8 cellular contexts compared by ENCODE assay signal in genomic region chr9:4235951-4236804, GRCh38.
DNase-seq lines count a peak whose midpoint lies in the region; ATAC-seq and TF ChIP-seq lines count a peak whose summit lies in the region.

No MANE protein-coding gene starts in this region.

- H3K4me1 ChIP-seq in GM23248 (ENCODE audit: insufficient read depth), result peaks cover 29% of the 10 kb centered on the region
- peaks cover 0 to 8% of the 10 kb centered on the region in 2 experiments; a peak in 2 of 4 replicates for H3K4me1 ChIP-seq in SK-N-SH (ENCODE audit: control insufficient read depth in 1 of 2, insufficient read depth in 2 of 2, low read depth in 1 of 2, low read length in 1 of 2)
- peaks cover 7% of the 10 kb centered on the region for H3K4me1 ChIP-seq in foreskin keratinocyte

- ATAC-seq in foreskin keratinocyte (peak; percentile 81), sciatic nerve (peak; percentile 68)
- ATAC-seq in natural killer cell treated with Interleukin-12 subunit alpha and Interleukin-12 subunit beta and Interleukin-15 and Interleukin-18, amount 100 ng/mL, for 72 hours, result no peak
- ATAC-seq in activated CD8-positive, alpha-beta memory T cell treated with anti-CD3 and anti-CD28 coated beads, Interleukin-2, amount 10 ng/mL, durations not matched to agents 7 days and 5 days, result no peak

- H3K27me3 ChIP-seq in GM23248 (replicated peaks; ENCODE audit: insufficient read depth) (no peaks in the 10 kb centered on the region), SK-N-SH (ENCODE audit: insufficient read depth) (no peaks in the 10 kb centered on the region), foreskin keratinocyte (no peaks in the 10 kb centered on the region)

- H3K9me2 ChIP-seq in GM23248 (ENCODE audit: insufficient read depth) (no peaks in the 10 kb centered on the region), SK-N-SH (no peaks in the 10 kb centered on the region)

- H3K36me3 Mint-ChIP-seq in natural killer cell treated with Interleukin-12 subunit alpha and Interleukin-12 subunit beta and Interleukin-15 and Interleukin-18, amount 100 ng/mL, for 72 hours, result no peaks in the 10 kb centered on the region
- H3K36me3 Mint-ChIP-seq in activated CD4-positive, alpha-beta memory T cell treated with anti-CD3 and anti-CD28 coated beads, Interleukin-2, amount 10 ng/mL, durations not matched to agents 7 days and 5 days (ENCODE audit: low read depth), result no peaks in the 10 kb centered on the region
- H3K36me3 Mint-ChIP-seq in activated CD8-positive, alpha-beta memory T cell treated with anti-CD3 and anti-CD28 coated beads, Interleukin-2, amount 10 ng/mL, durations not matched to agents 7 days and 5 days, result no peaks in the 10 kb centered on the region

- H3K9me3 ChIP-seq in GM23248 (ENCODE audit: low read depth) (no peaks in the 10 kb centered on the region), SK-N-SH (0 out of 2 replicates have a peak, but pooled peaks cover 3% of the 10 kb centered on the region)

- H2AFZ ChIP-seq in GM23248, result no peak overlapping the region
- no peak overlapping the region; the same call in 1 of the 2 replicates for H2AFZ ChIP-seq in SK-N-SH (ENCODE audit: low read depth)

- no peak overlapping the region for H3K27ac Mint-ChIP-seq in natural killer cell treated with Interleukin-12 subunit alpha and Interleukin-12 subunit beta and Interleukin-15 and Interleukin-18, amount 100 ng/mL, for 72 hours
- no peak overlapping the region for H3K27ac Mint-ChIP-seq in activated CD4-positive, alpha-beta memory T cell treated with anti-CD3 and anti-CD28 coated beads, Interleukin-2, amount 10 ng/mL, durations not matched to agents 7 days and 5 days
- no peak overlapping the region for H3K27ac Mint-ChIP-seq in activated CD8-positive, alpha-beta memory T cell treated with anti-CD3 and anti-CD28 coated beads, Interleukin-2, amount 10 ng/mL, durations not matched to agents 7 days and 5 days

- H3F3A ChIP-seq in GM23248 (ENCODE audit: insufficient read depth), result peaks cover 39% of the 10 kb centered on the region
- peaks cover 33% of the 10 kb centered on the region for H3F3A ChIP-seq in SK-N-SH (replicated peaks; ENCODE audit: insufficient read depth)

- H3K36me3 ChIP-seq in GM23248 (ENCODE audit: low read depth) (no peaks in the 10 kb centered on the region), SK-N-SH (replicated peaks in 1 of 2; ENCODE audit: control insufficient read depth in 1 of 2, insufficient read depth in 2 of 2, low read length in 1 of 2) (peaks cover 0 to 11% of the 10 kb centered on the region in 2 experiments)

- TF ChIP-seq CTCF in SK-N-SH (IDR thresholded peaks at IDR 0.05) (no peak), foreskin keratinocyte (conservative IDR thresholded peaks at IDR 0.05) (no peak)

- H4K20me1 ChIP-seq in GM23248 (ENCODE audit: insufficient read depth) (no peaks in the 10 kb centered on the region), SK-N-SH (ENCODE audit: insufficient read depth) (no peaks in the 10 kb centered on the region)

- intact Hi-C loops in sciatic nerve (cut with DNase I), result no loop called here

- H3K27ac ChIP-seq in GM23248, result peak overlapping the region; percentile 51
- H3K27ac ChIP-seq in SK-N-SH (ENCODE audit: low read depth in 2 of 2, low read length in 1 of 2), result peak overlapping the region; percentile 55 to 89; a peak in 3 of 4 replicates
- H3K27ac ChIP-seq in foreskin keratinocyte, result peak overlapping the region; percentile 34

- H3K4me3 Mint-ChIP-seq in natural killer cell treated with Interleukin-12 subunit alpha and Interleukin-12 subunit beta and Interleukin-15 and Interleukin-18, amount 100 ng/mL, for 72 hours, result no peak overlapping the region
- H3K4me3 Mint-ChIP-seq in activated CD4-positive, alpha-beta memory T cell treated with anti-CD3 and anti-CD28 coated beads, Interleukin-2, amount 10 ng/mL, durations not matched to agents 7 days and 5 days, result no peak overlapping the region
- H3K4me3 Mint-ChIP-seq in activated CD8-positive, alpha-beta memory T cell treated with anti-CD3 and anti-CD28 coated beads, Interleukin-2, amount 10 ng/mL, durations not matched to agents 7 days and 5 days, result no peak overlapping the region

- H3K4me3 ChIP-seq in GM23248 (no peak overlapping the region), SK-N-SH (ENCODE audit: low read depth in 2 of 2, low read length in 1 of 2) (no peak overlapping the region)

- H3K9ac ChIP-seq in GM23248 (peak overlapping the region; percentile 21), SK-N-SH (peak overlapping the region; percentile 44; the same call in 1 of the 2 replicates)

- no peak for TF ChIP-seq EP300 in SK-N-SH (IDR thresholded peaks at IDR 0.05; ENCODE audit: borderline replicate concordance in 1 of 2, low read depth in 1 of 2, low read length in 1 of 2)

- H3K4me2 ChIP-seq in GM23248 (ENCODE audit: unreplicated experiment) (peak overlapping the region; percentile 19), SK-N-SH (peak overlapping the region; percentile 31)

- peaks cover 0 to 3% of the 10 kb centered on the region in 2 donors for H3K27me3 Mint-ChIP-seq in natural killer cell treated with Interleukin-12 subunit alpha and Interleukin-12 subunit beta and Interleukin-15 and Interleukin-18, amount 100 ng/mL, for 72 hours
- H3K27me3 Mint-ChIP-seq in activated CD4-positive, alpha-beta memory T cell treated with anti-CD3 and anti-CD28 coated beads, Interleukin-2, amount 10 ng/mL, durations not matched to agents 7 days and 5 days, result peaks cover 1% of the 10 kb centered on the region
- H3K27me3 Mint-ChIP-seq in activated CD8-positive, alpha-beta memory T cell treated with anti-CD3 and anti-CD28 coated beads, Interleukin-2, amount 10 ng/mL, durations not matched to agents 7 days and 5 days, result peaks cover 4% of the 10 kb centered on the region

- in situ Hi-C loops in GM23248 (cut with MboI), result no loop called here

- POLR2A ChIA-PET in SK-N-SH (lab: Yijun Ruan, JAX), result no interaction called here
- POLR2A ChIA-PET in activated CD4-positive, alpha-beta memory T cell treated with anti-CD3 and anti-CD28 coated beads, Interleukin-2, amount 10 ng/mL, durations not matched to agents 7 days and 5 days (lab: Charles Lee), result no interaction called here

- DNase-seq in GM23248, result peak; percentile 59
- no peak for DNase-seq in SK-N-SH
- DNase-seq in foreskin keratinocyte, result peak; percentile 68 to 78
- no peak for DNase-seq in sciatic nerve (ENCODE audit: low spot score)
- no peak for DNase-seq in natural killer cell treated with Interleukin-12 subunit alpha and Interleukin-12 subunit beta and Interleukin-15 and Interleukin-18, amount 100 ng/mL, for 72 hours (ENCODE audit: low spot score)
- no peak for DNase-seq in activated gamma-delta T cell treated with Interleukin-2 at 50 U/mL for 16 hours
- no peak for DNase-seq in activated CD4-positive, alpha-beta memory T cell treated with anti-CD3 and anti-CD28 coated beads, Interleukin-2, amount 10 ng/mL, durations not matched to agents 7 days and 5 days
- DNase-seq in activated CD8-positive, alpha-beta memory T cell treated with anti-CD3 and anti-CD28 coated beads, Interleukin-2, amount 10 ng/mL, durations not matched to agents 7 days and 5 days, result no peak

- CTCF ChIA-PET in SK-N-SH (lab: Yijun Ruan, JAX), result no interaction called here
- CTCF ChIA-PET in activated CD4-positive, alpha-beta memory T cell treated with anti-CD3 and anti-CD28 coated beads, Interleukin-2, amount 10 ng/mL, durations not matched to agents 7 days and 5 days (lab: Charles Lee), result no interaction called here
- CTCF ChIA-PET in activated CD8-positive, alpha-beta memory T cell treated with anti-CD3 and anti-CD28 coated beads, Interleukin-2, amount 10 ng/mL, durations not matched to agents 7 days and 5 days (lab: Charles Lee), result no interaction called here

- TF ChIP-seq RAD21 in SK-N-SH (IDR thresholded peaks at IDR 0.05; ENCODE audit: low read length), result no peak

- H3K9me3 Mint-ChIP-seq in natural killer cell treated with Interleukin-12 subunit alpha and Interleukin-12 subunit beta and Interleukin-15 and Interleukin-18, amount 100 ng/mL, for 72 hours, result peaks cover 5% of the 10 kb centered on the region
- H3K9me3 Mint-ChIP-seq in activated CD4-positive, alpha-beta memory T cell treated with anti-CD3 and anti-CD28 coated beads, Interleukin-2, amount 10 ng/mL, durations not matched to agents 7 days and 5 days, result no peaks in the 10 kb centered on the region
- no peaks in the 10 kb centered on the region for H3K9me3 Mint-ChIP-seq in activated CD8-positive, alpha-beta memory T cell treated with anti-CD3 and anti-CD28 coated beads, Interleukin-2, amount 10 ng/mL, durations not matched to agents 7 days and 5 days (ENCODE audit: low read depth)

- WGBS in GM23248 (ENCODE audit: low coverage in 1 of 2, low lambda C conversion rate in 2 of 2, missing lambda C conversion rate in 2 of 2), 2 experiments, result 46% methylated on average over 4 to 5 of the region's 5 CpGs
- WGBS in SK-N-SH (ENCODE audit: low lambda C conversion rate), result 26% methylated on average over 5 of the region's 5 CpGs

- peaks cover 73% of the 10 kb centered on the region for H3K79me2 ChIP-seq in GM23248 (ENCODE audit: insufficient read depth)
- peaks cover 85% of the 10 kb centered on the region for H3K79me2 ChIP-seq in SK-N-SH (ENCODE audit: insufficient read depth)

- no peaks in the 10 kb centered on the region for H3K4me1 Mint-ChIP-seq in natural killer cell treated with Interleukin-12 subunit alpha and Interleukin-12 subunit beta and Interleukin-15 and Interleukin-18, amount 100 ng/mL, for 72 hours (ENCODE audit: low read depth in 2 of 2)
- H3K4me1 Mint-ChIP-seq in activated CD4-positive, alpha-beta memory T cell treated with anti-CD3 and anti-CD28 coated beads, Interleukin-2, amount 10 ng/mL, durations not matched to agents 7 days and 5 days, result no peaks in the 10 kb centered on the region
- peaks cover 2% of the 10 kb centered on the region for H3K4me1 Mint-ChIP-seq in activated CD8-positive, alpha-beta memory T cell treated with anti-CD3 and anti-CD28 coated beads, Interleukin-2, amount 10 ng/mL, durations not matched to agents 7 days and 5 days

TF ChIP-seq in SK-N-SH, 30 proteins besides CTCF, POLR2A, EP300 and RAD21:
- TF ChIP-seq YY1 (IDR thresholded peaks at IDR 0.05; ENCODE audit: low read depth) (no peak), RCOR1 (IDR thresholded peaks at IDR 0.05; ENCODE audit: low read length) (no peak), JUND (IDR thresholded peaks at IDR 0.05) (peak; percentile 30; the same call in 1 of the 2 replicates), TCF12 (IDR thresholded peaks at IDR 0.05) (0 out of 2 replicates have a peak, but pooled peaks have one; percentile 13)

Comparison
In these comparisons a context has a peak if more than half of its experiments do, and no peak if none do; other contexts are left out.
1. DNase-seq: peak in GM23248 (single experiment) and foreskin keratinocyte (2 of 2); none in SK-N-SH (single experiment), sciatic nerve (single experiment), natural killer cell treated with Interleukin-12 subunit alpha and Interleukin-12 subunit beta and Interleukin-15 and Interleukin-18, amount 100 ng/mL, for 72 hours (single experiment), activated gamma-delta T cell treated with Interleukin-2 at 50 U/mL for 16 hours (single experiment), activated CD4-positive, alpha-beta memory T cell treated with anti-CD3 and anti-CD28 coated beads, Interleukin-2, amount 10 ng/mL, durations not matched to agents 7 days and 5 days (single experiment) and activated CD8-positive, alpha-beta memory T cell treated with anti-CD3 and anti-CD28 coated beads, Interleukin-2, amount 10 ng/mL, durations not matched to agents 7 days and 5 days (single experiment).
2. ATAC-seq: peak in foreskin keratinocyte (single experiment) and sciatic nerve (single experiment); none in natural killer cell treated with Interleukin-12 subunit alpha and Interleukin-12 subunit beta and Interleukin-15 and Interleukin-18, amount 100 ng/mL, for 72 hours (0 of 2) and activated CD8-positive, alpha-beta memory T cell treated with anti-CD3 and anti-CD28 coated beads, Interleukin-2, amount 10 ng/mL, durations not matched to agents 7 days and 5 days (single experiment).
3. Peak in every context shown above with its lines, with median percentiles within 50 percentile points of each other: H3K27ac ChIP-seq.